8 cellular contexts compared by ENCODE assay signal in genomic region chr9:126626117-126627022, GRCh38. TPM values are rescaled to one million over a fixed set of nuclear protein-coding genes. Genes with fewer than 3 reads are reported as not detected.
DNase-seq lines count a peak whose midpoint lies in the region; ATAC-seq and TF ChIP-seq lines count a peak whose summit lies in the region.
"Had no signal": no experiment of that assay in that cellular context is flagged by ENCODE, and none has a peak within 500 bp of the region (broad histone marks: within the 10 kb centered on the region; RNA-seq: fewer than 3 reads in every experiment).

No MANE protein-coding gene starts in this region.

- H3K4me1 Mint-ChIP-seq in activated CD8-positive, alpha-beta T cell treated with anti-CD3 and anti-CD28 coated beads, Interleukin-2, amount 10 ng/mL, durations not matched to agents 7 days and 5 days (ENCODE audit: low read depth), result peaks cover 15% of the 10 kb centered on the region

- H3K4me1 ChIP-seq in HUES48 (ENCODE audit: control insufficient read depth, insufficient read depth, low read length), result peaks cover 55% of the 10 kb centered on the region
- H3K4me1 ChIP-seq in spleen, result peaks cover 13 to 40% (median 31%) of the 10 kb centered on the region in 6 donors

- no peak for TF ChIP-seq CTCF in spleen (IDR thresholded peaks at IDR 0.05 in 8 of 11, conservative IDR thresholded peaks at IDR 0.05 in 3 of 11)
- TF ChIP-seq CTCF in GM20000 (IDR thresholded peaks at IDR 0.05; ENCODE audit: extremely low read depth, missing control alignments), result no peak

- H3K4me3 Mint-ChIP-seq in activated CD8-positive, alpha-beta T cell treated with anti-CD3 and anti-CD28 coated beads, Interleukin-2, amount 10 ng/mL, durations not matched to agents 7 days and 5 days, result peak overlapping the region; percentile 53

- no peak overlapping the region for H3K27ac Mint-ChIP-seq in activated CD8-positive, alpha-beta T cell treated with anti-CD3 and anti-CD28 coated beads, Interleukin-2, amount 10 ng/mL, durations not matched to agents 7 days and 5 days

- no peak for DNase-seq in activated CD8-positive, alpha-beta T cell treated with anti-CD3 and anti-CD28 coated beads, Interleukin-2, amount 10 ng/mL, durations not matched to agents 7 days and 5 days
- DNase-seq in kidney tubule cell (ENCODE audit: low spot score), result peak; percentile 8
- DNase-seq in spleen, result no peak
- DNase-seq in GM20000 (ENCODE audit: low spot score), result no peak
- DNase-seq: OCI-M1 had no signal

- peaks cover 81% of the 10 kb centered on the region for H3K27me3 Mint-ChIP-seq in activated CD8-positive, alpha-beta T cell treated with anti-CD3 and anti-CD28 coated beads, Interleukin-2, amount 10 ng/mL, durations not matched to agents 7 days and 5 days (ENCODE audit: low read depth)

- no peak overlapping the region for H3K9ac ChIP-seq in HUES48 (ENCODE audit: low read depth, low read length)

- peaks cover 100% of the 10 kb centered on the region for H3K27me3 ChIP-seq in HUES48 (ENCODE audit: control insufficient read depth, insufficient read depth, low read length)
- H3K27me3 ChIP-seq in spleen (replicated peaks in 1 of 7), result peaks cover 15 to 100% (median 97%) of the 10 kb centered on the region in 7 donors

- ATAC-seq in activated CD8-positive, alpha-beta T cell treated with anti-CD3 and anti-CD28 coated beads, Interleukin-2, amount 10 ng/mL, durations not matched to agents 7 days and 5 days, result no peak
- ATAC-seq in GM18867 (IDR thresholded peaks at IDR 0.05; ENCODE audit: unreplicated experiment), result no peak
- no peak for ATAC-seq in HG02678 (IDR thresholded peaks at IDR 0.05; ENCODE audit: unreplicated experiment)

- intact Hi-C loops in spleen (cut with DNase I; ENCODE audit: low total_unique reads), result no loop called here

- no peaks in the 10 kb centered on the region for H3K36me3 Mint-ChIP-seq in activated CD8-positive, alpha-beta T cell treated with anti-CD3 and anti-CD28 coated beads, Interleukin-2, amount 10 ng/mL, durations not matched to agents 7 days and 5 days (ENCODE audit: low read depth)

- H3K27ac ChIP-seq in HUES48 (ENCODE audit: low read depth, low read length), result no peak overlapping the region
- H3K27ac ChIP-seq in spleen, result no peak overlapping the region

- POLR2A ChIA-PET in activated CD8-positive, alpha-beta T cell treated with anti-CD3 and anti-CD28 coated beads, Interleukin-2, amount 10 ng/mL, durations not matched to agents 7 days and 5 days (lab: Charles Lee), result no interaction called here

- H3K9me3 Mint-ChIP-seq in activated CD8-positive, alpha-beta T cell treated with anti-CD3 and anti-CD28 coated beads, Interleukin-2, amount 10 ng/mL, durations not matched to agents 7 days and 5 days (ENCODE audit: insufficient read depth), result no peaks in the 10 kb centered on the region

- H3K36me3 ChIP-seq in HUES48 (ENCODE audit: control insufficient read depth, insufficient read depth, low read length), result no peaks in the 10 kb centered on the region
- H3K36me3 ChIP-seq in spleen, result no peaks in the 10 kb centered on the region

- H3K9me3 ChIP-seq in HUES48 (ENCODE audit: control insufficient read depth, insufficient read depth, low read length) (no peaks in the 10 kb centered on the region), spleen (no peaks in the 10 kb centered on the region)

- TF ChIP-seq POLR2A in spleen (IDR thresholded peaks at IDR 0.05), result no peak

- 6 to 13% (median 8%) methylated on average over 59 to 63 of the region's 63 CpGs for WGBS in spleen, 5 donors

- CTCF ChIA-PET in activated CD8-positive, alpha-beta T cell treated with anti-CD3 and anti-CD28 coated beads, Interleukin-2, amount 10 ng/mL, durations not matched to agents 7 days and 5 days (lab: Charles Lee), result interaction anchor here (1.1 kb wide), 1 partner anchor 64 kb away, joined by 4 read pairs; no protein-coding TSS in a partner anchor

- peak overlapping the region; percentile 45 for H3K4me3 ChIP-seq in HUES48 (ENCODE audit: low read depth, low read length)
- H3K4me3 ChIP-seq in spleen, result peak overlapping the region; percentile 33 to 72 (median 46)

RNA-seq across cellular contexts. Expression of gene LMX1B, which starts 12.6 kb away (rescaled TPM):
- total RNA-seq in activated CD8-positive, alpha-beta T cell treated with anti-CD3 and anti-CD28 coated beads, Interleukin-2, amount 10 ng/mL, durations not matched to agents 7 days and 5 days, result not detected
- under 1 TPM in 1 of 7 donors, not detected in 6; 0.25 TPM for total RNA-seq in spleen
- under 1 TPM in 1 of 3 donors, not detected in 2; 0.02 TPM for polyA plus RNA-seq in spleen
